1 cellular context compared by ENCODE assay signal in the genomic region with DNA sequence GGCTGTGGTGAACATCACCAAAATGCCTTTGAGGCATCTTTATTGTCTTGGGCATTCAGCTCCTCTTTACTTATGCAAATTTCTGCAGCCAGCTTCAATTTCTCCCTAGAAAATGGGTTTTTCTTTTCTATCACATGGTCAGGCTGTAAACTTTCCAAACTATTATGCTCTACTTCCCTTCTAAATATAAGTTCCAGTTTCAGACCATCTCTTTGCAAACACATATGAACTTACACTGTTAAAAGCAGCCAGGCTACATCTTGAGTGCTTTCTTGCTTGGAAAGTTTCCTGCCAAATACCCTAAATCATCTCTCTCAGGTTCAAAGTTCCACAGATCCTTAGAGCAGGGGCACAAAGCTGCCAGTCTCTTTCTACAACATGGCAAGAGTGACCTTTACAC.
TF ChIP-seq lines count a peak whose summit lies in the region.

No MANE protein-coding gene starts in this region.

TF ChIP-seq in HepG2, 621 proteins besides CTCF, POLR2A, EP300 and RAD21:
- TF ChIP-seq ZNF841 (CRISPR knock-in tag; IDR thresholded peaks at IDR 0.05; ENCODE audit: borderline replicate concordance) = peak; percentile 93
- TF ChIP-seq ZNF430 (CRISPR knock-in tag; IDR thresholded peaks at IDR 0.05) = no peak
TF ChIP-seq in HepG2: peak in this region for 1.
